Comparison of ENCODE assay signal across 10 cellular contexts in the genomic region with DNA sequence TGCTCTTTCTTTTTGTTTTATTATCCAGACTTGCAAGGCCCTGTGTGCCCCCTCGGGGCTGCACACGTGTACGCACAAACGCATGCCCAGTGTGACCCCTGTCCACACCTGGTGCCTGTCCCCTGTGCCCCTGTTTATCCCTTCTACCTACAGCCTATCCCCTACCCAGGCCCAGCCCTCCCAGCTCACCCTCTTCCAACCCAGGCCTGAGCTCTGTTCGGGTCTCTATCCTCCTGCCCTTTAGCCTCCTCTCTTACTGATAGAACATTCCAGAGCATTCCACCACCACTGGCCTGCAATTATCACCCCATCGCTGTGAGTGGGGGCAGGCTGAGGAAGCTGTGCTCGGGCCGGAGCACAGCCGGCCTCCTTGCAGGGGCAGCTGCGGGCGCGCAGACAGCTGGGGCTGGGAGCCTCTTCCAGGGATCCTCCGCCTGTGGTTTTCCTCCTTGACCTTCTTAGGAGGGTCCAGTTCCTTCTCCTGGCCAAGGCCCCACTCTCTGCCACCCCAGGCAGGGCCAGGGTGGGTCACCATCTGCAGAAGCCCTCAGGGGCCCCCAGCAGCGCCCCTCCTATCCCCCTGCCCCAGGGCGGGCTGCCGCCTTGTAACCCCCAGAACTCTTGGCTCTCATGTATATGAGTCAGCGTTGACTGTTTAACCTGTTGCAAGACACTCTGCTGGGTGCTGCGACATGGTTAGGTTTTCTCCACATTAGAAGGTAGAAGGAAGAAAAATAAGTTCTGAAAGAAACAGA. TPM values are rescaled to one million over a fixed set of nuclear protein-coding genes. Genes with fewer than 3 reads are reported as not detected.
DNase-seq lines count a peak whose midpoint lies in the region; ATAC-seq, FAIRE-seq and TF ChIP-seq lines count a peak whose summit lies in the region.
"Had no signal": no experiment of that assay in that cellular context is flagged by ENCODE, and none has a peak within 500 bp of the region (broad histone marks: within the 10 kb centered on the region; RNA-seq: fewer than 3 reads in every experiment).

No MANE protein-coding gene starts in this region.

- no peak overlapping the region for H3K4me2 ChIP-seq in mammary epithelial cell (ENCODE audit: insufficient read depth, low read depth, low read length)

- H3K4me3 Mint-ChIP-seq in MCF 10A (ENCODE audit: unreplicated experiment) (no peak overlapping the region), brain (peak overlapping the region in 1 of 5 experiments; percentile 28)

- no peak overlapping the region for H3K9ac ChIP-seq in mammary epithelial cell (ENCODE audit: insufficient read depth, low read length)

- H3K27me3 Mint-ChIP-seq in MCF 10A (ENCODE audit: insufficient read depth, unreplicated experiment) = no peaks in the 10 kb centered on the region
- peaks cover 45% of the 10 kb centered on the region for H3K27me3 Mint-ChIP-seq in brain

- H3K4me3 ChIP-seq in mammary epithelial cell (replicated peaks in 1 of 3; ENCODE audit: insufficient read depth in 1 of 3, low read depth in 2 of 3, low read length in 3 of 3) = no peak overlapping the region
- no peak overlapping the region for H3K4me3 ChIP-seq in lung
- no peak overlapping the region for H3K4me3 ChIP-seq in vagina

- DNase-seq in MCF 10A (ENCODE audit: unreplicated experiment) = peak; percentile 79
- no peak for DNase-seq in mammary epithelial cell
- no peak for DNase-seq in lung (ENCODE audit: low spot score)
- no peak for DNase-seq in vagina (ENCODE audit: extremely low spot score in 2 of 2)
- no peak for DNase-seq in D721Med (ENCODE audit: insufficient read length, low spot score)
- no peak for DNase-seq in activated naive CD4-positive, alpha-beta T cell treated with anti-CD3 and anti-CD28 coated beads, Interleukin-2, amount 50 U/mL, for 16 hours
- DNase-seq: caudate nucleus had no signal

- in situ Hi-C loops in mammary epithelial cell (cut with MboI; ENCODE audit: low sequenced_read_pairs in 2 of 2) = no loop called here

- WGBS in mammary epithelial cell (ENCODE audit: low coverage, missing lambda C conversion rate) = 97% methylated on average over 6 of the region's 18 CpGs
- 36 to 62% methylated on average over 18 of the region's 18 CpGs for WGBS in lung, 2 donors

- H3K27me3 ChIP-seq in mammary epithelial cell (ENCODE audit: insufficient read depth, low read length) = peaks cover 2% of the 10 kb centered on the region
- no peaks in the 10 kb centered on the region for H3K27me3 ChIP-seq in lung (ENCODE audit: control insufficient read depth, insufficient read depth)
- H3K27me3 ChIP-seq in vagina = no peaks in the 10 kb centered on the region

- H3K9me3 ChIP-seq in mammary epithelial cell (replicated peaks; ENCODE audit: insufficient read depth, low read length) = no peaks in the 10 kb centered on the region
- H3K9me3 ChIP-seq in lung (ENCODE audit: control insufficient read depth in 2 of 2, insufficient read depth in 1 of 2, low read length in 1 of 2) = no peaks in the 10 kb centered on the region
- no peaks in the 10 kb centered on the region for H3K9me3 ChIP-seq in vagina

- no TSS peak for BruUV-seq in MCF 10A (replicated peaks; lab: Mats Ljungman, UMichigan)
- BruUV-seq in mammary epithelial cell (replicated peaks; lab: Mats Ljungman, UMichigan) = no TSS peak

- intact Hi-C loops in MCF 10A (cut with micrococcal nuclease) (no loop called here), mammary epithelial cell (cut with micrococcal nuclease) (no loop called here), vagina (cut with DNase I) (no loop called here)

- ATAC-seq in lung (ENCODE audit: insufficient read depth, low FRiP score) (peak; percentile 53), GM21528 (IDR thresholded peaks at IDR 0.05; ENCODE audit: low FRiP score, unreplicated experiment) (no peak)

- H3K27ac ChIP-seq in mammary epithelial cell (ENCODE audit: insufficient read depth, low read depth, low read length) (no peak overlapping the region), lung (ENCODE audit: low read depth in 1 of 2, low read length in 1 of 2) (peak overlapping the region in 1 of 2 donors; percentile 44), vagina (peak overlapping the region; percentile 90)

- no peak for FAIRE-seq in D721Med (lab: Jason Lieb, UNC)
- FAIRE-seq: keratinocyte had no signal

- no peaks in the 10 kb centered on the region for H3K9me3 Mint-ChIP-seq in MCF 10A (ENCODE audit: unreplicated experiment)
- peaks cover 0 to 4% (median 0%) of the 10 kb centered on the region in 5 experiments for H3K9me3 Mint-ChIP-seq in brain

- CTCF ChIA-PET in MCF 10A (lab: Yijun Ruan, JAX) = interaction anchor here (0.6 to 0.7 kb wide), 2 partner anchors 18 to 28 kb away, joined by 3 read pairs; no protein-coding TSS in a partner anchor
- CTCF ChIA-PET in mammary epithelial cell (lab: Charles Lee; ENCODE audit: low non-redundant PET) = no interaction called here

- H3K36me3 Mint-ChIP-seq in MCF 10A (ENCODE audit: insufficient read depth, unreplicated experiment) (peaks cover 5% of the 10 kb centered on the region), brain (no peaks in the 10 kb centered on the region)

- H3K4me1 ChIP-seq in mammary epithelial cell (ENCODE audit: insufficient read depth, low read length) (no peaks in the 10 kb centered on the region), lung (ENCODE audit: control insufficient read depth in 2 of 2, insufficient read depth in 2 of 2, low read length in 2 of 2) (no peaks in the 10 kb centered on the region), vagina (peaks cover 34% of the 10 kb centered on the region)

- no peaks in the 10 kb centered on the region for H3K79me2 ChIP-seq in mammary epithelial cell (ENCODE audit: insufficient read depth, low read length)

- H3K27ac Mint-ChIP-seq in MCF 10A (ENCODE audit: low read depth, unreplicated experiment) = no peak overlapping the region
- peak overlapping the region in 3 of 5 experiments; percentile 56 to 80 (median 63) for H3K27ac Mint-ChIP-seq in brain

- H2AFZ ChIP-seq in mammary epithelial cell (ENCODE audit: low read depth, low read length) = no peak overlapping the region

- H4K20me1 ChIP-seq in mammary epithelial cell (ENCODE audit: insufficient read depth, low read length) = no peaks in the 10 kb centered on the region

- H3K36me3 ChIP-seq in mammary epithelial cell (ENCODE audit: insufficient read depth, low read length) (no peaks in the 10 kb centered on the region), lung (ENCODE audit: control insufficient read depth in 2 of 2, insufficient read depth in 2 of 2, low read length in 2 of 2) (no peaks in the 10 kb centered on the region), vagina (no peaks in the 10 kb centered on the region)

- TF ChIP-seq POLR2A in vagina (IDR thresholded peaks at IDR 0.05) = no peak

- peaks cover 17% of the 10 kb centered on the region for H3K4me1 Mint-ChIP-seq in MCF 10A (ENCODE audit: insufficient read depth, unreplicated experiment)
- H3K4me1 Mint-ChIP-seq in brain = peaks cover 33% of the 10 kb centered on the region

- POLR2A ChIA-PET in MCF 10A (lab: Yijun Ruan, JAX) = interaction anchor here (0.6 kb wide), 1 partner anchor 14 kb away, joined by 3 read pairs; no protein-coding TSS in a partner anchor

- TF ChIP-seq CTCF in MCF 10A (IDR thresholded peaks at IDR 0.05; ENCODE audit: unreplicated experiment) (no peak), mammary epithelial cell (conservative IDR thresholded peaks at IDR 0.05 in 1 of 2, IDR thresholded peaks at IDR 0.05 in 1 of 2; ENCODE audit: extremely low read depth in 1 of 2, insufficient read depth in 1 of 2, low read depth in 1 of 2, low read length in 2 of 2) (no peak), brain (conservative IDR thresholded peaks at IDR 0.05) (no peak), lung (IDR thresholded peaks at IDR 0.05; ENCODE audit: control extremely low read depth, extremely low read depth) (no peak), vagina (IDR thresholded peaks at IDR 0.05) (no peak), D721Med (IDR thresholded peaks at IDR 0.05; ENCODE audit: insufficient read depth, missing control alignments) (no peak)

- dilution Hi-C loops in mammary epithelial cell (cut with HindIII; ENCODE audit: low sequenced_read_pairs) = no loop called here

RNA-seq across cellular contexts. Expression of gene KCNQ1OT1, which starts 41.8 kb away (rescaled TPM):
- total RNA-seq in MCF 10A (2022) = 1.3 and 1.7 TPM in 2 replicates
- total RNA-seq in mammary epithelial cell = 1 to 10 TPM in 1 of 2 donors, under 1 TPM in 1; 0.82 to 1.0 TPM
- polyA plus RNA-seq in mammary epithelial cell = 0.01 TPM
- 0.67 TPM for polyA minus RNA-seq in mammary epithelial cell
- polyA plus RNA-seq in brain (ENCODE audit: insufficient read depth, low read depth, low replicate concordance) = 0.02 TPM
- 10 to 100 TPM in 1 of 2 donors, 1 to 10 TPM in 1; 2.9 to 14.5 TPM for total RNA-seq in lung
- polyA plus RNA-seq in lung = under 1 TPM; 0.02 to 0.55 TPM
- 3.4 TPM for total RNA-seq in vagina
